Comparison of ENCODE assay signal across 9 cellular contexts in genomic region chr9:16704489-16705111, GRCh38.
DNase-seq lines count a peak whose midpoint lies in the region; ATAC-seq and TF ChIP-seq lines count a peak whose summit lies in the region.
"Had no signal": no experiment of that assay in that cellular context is flagged by ENCODE, and none has a peak within 500 bp of the region (broad histone marks: within the 10 kb centered on the region; RNA-seq: fewer than 3 reads in every experiment).

No MANE protein-coding gene starts in this region.

- TF ChIP-seq CTCF in adrenal gland (IDR thresholded peaks at IDR 0.05) (no peak), cardiac muscle cell (IDR thresholded peaks at IDR 0.05; ENCODE audit: low read depth, low read length) (no peak), psoas muscle (IDR thresholded peaks at IDR 0.05) (no peak)

- 19 to 29% (median 23%) methylated on average over 9 of the region's 9 CpGs for WGBS in adrenal gland, 4 donors
- 28 to 38% (median 29%) methylated on average over 9 of the region's 9 CpGs for WGBS in psoas muscle, 3 donors

- H3K4me3 ChIP-seq in adrenal gland (peak overlapping the region in 2 of 4 donors; percentile 20 to 48), cardiac muscle cell (no peak overlapping the region), psoas muscle (peak overlapping the region; percentile 61)

- H3K27ac ChIP-seq in adrenal gland = peak overlapping the region; percentile 52 to 99 (median 90)
- H3K27ac ChIP-seq in cardiac muscle cell = no peak overlapping the region
- H3K27ac ChIP-seq in psoas muscle = peak overlapping the region; percentile 82

- intact Hi-C loops in adrenal gland (cut with DNase I) (no loop called here), psoas muscle (cut with DNase I) (no loop called here)

- no peaks in the 10 kb centered on the region for H3K27me3 ChIP-seq in adrenal gland
- peaks cover 59% of the 10 kb centered on the region for H3K27me3 ChIP-seq in cardiac muscle cell
- H3K27me3 ChIP-seq in psoas muscle (ENCODE audit: insufficient read depth in 3 of 3, low read length in 2 of 3) = no peaks in the 10 kb centered on the region

- H3K4me1 ChIP-seq in adrenal gland (replicated peaks in 1 of 2) = peaks cover 11 to 18% of the 10 kb centered on the region in 2 donors
- H3K4me1 ChIP-seq in cardiac muscle cell (ENCODE audit: low read depth) = peaks cover 14% of the 10 kb centered on the region
- peaks cover 16% of the 10 kb centered on the region for H3K4me1 ChIP-seq in psoas muscle

- peak; percentile 80 for DNase-seq in DMS 273 treated with DMSO at 0.1 percent for 48 hours (lab: John Stamatoyannopoulos, UW)
- DNase-seq in adrenal gland = peak; percentile 41 to 78 (median 50)
- peak; percentile 34 to 38 for DNase-seq in cardiac muscle cell (ENCODE audit: low read depth in 1 of 2, low spot score in 1 of 2)
- peak; percentile 46 to 64 for DNase-seq in psoas muscle
- DNase-seq in midbrain (lab: John Stamatoyannopoulos, UW) = no peak
- DNase-seq in stimulated activated CD4-positive, alpha-beta T cell treated with anti-CD3 and anti-CD28 coated beads, Interleukin-12 subunit alpha, Interleukin-12 subunit beta, amount 100 ng/mL, for 4 hours = no peak
- no peak for DNase-seq in activated CD8-positive, alpha-beta memory T cell treated with anti-CD3 and anti-CD28 coated beads for 24 hours
- DNase-seq: NCI-H146 had no signal

- ATAC-seq in psoas muscle (peak; percentile 45 to 75 (median 66)), GM18907 (IDR thresholded peaks at IDR 0.05; ENCODE audit: unreplicated experiment) (no peak)

- H3K36me3 ChIP-seq in adrenal gland (replicated peaks in 1 of 2) (no peaks in the 10 kb centered on the region), cardiac muscle cell (no peaks in the 10 kb centered on the region), psoas muscle (ENCODE audit: insufficient read depth in 1 of 2, low read depth in 1 of 2) (no peaks in the 10 kb centered on the region)

- no peak for TF ChIP-seq POLR2A in adrenal gland (IDR thresholded peaks at IDR 0.05)

- H3K9me3 ChIP-seq in adrenal gland (replicated peaks in 1 of 3) = no peaks in the 10 kb centered on the region
- no peaks in the 10 kb centered on the region for H3K9me3 ChIP-seq in cardiac muscle cell (ENCODE audit: low read depth)
- no peaks in the 10 kb centered on the region for H3K9me3 ChIP-seq in psoas muscle

Comparison
In these comparisons a context has a peak if more than half of its experiments do, and no peak if none do; other contexts are left out.
1. DNase-seq: peak in DMS 273 treated with DMSO at 0.1 percent for 48 hours (single experiment), adrenal gland (7 of 7), cardiac muscle cell (2 of 2) and psoas muscle (2 of 2); none in midbrain (single experiment), stimulated activated CD4-positive, alpha-beta T cell treated with anti-CD3 and anti-CD28 coated beads, Interleukin-12 subunit alpha, Interleukin-12 subunit beta, amount 100 ng/mL, for 4 hours (single experiment) and activated CD8-positive, alpha-beta memory T cell treated with anti-CD3 and anti-CD28 coated beads for 24 hours (single experiment).